In genomic region chr12:56160894-56161667, GRCh38 we compare ENCODE assay signal across 9 cellular contexts. TPM values are rescaled to one million over a fixed set of nuclear protein-coding genes. Genes with fewer than 3 reads are reported as not detected.
A peak's percentile ranks its signal among the peaks of the same experiment; 100 is the strongest.
DNase-seq lines count a peak whose midpoint lies in the region; ATAC-seq, FAIRE-seq and TF ChIP-seq lines count a peak whose summit lies in the region.
"Had no signal": no experiment of that assay in that cellular context is flagged by ENCODE, and none has a peak within 500 bp of the region (broad histone marks: within the 10 kb centered on the region; RNA-seq: fewer than 3 reads in every experiment).

No MANE protein-coding gene starts in this region.

- H3K79me2 ChIP-seq in HepG2 (ENCODE audit: insufficient read depth, low read length): peaks cover 25% of the 10 kb centered on the region

- H3K9me3 ChIP-seq in adrenal gland (replicated peaks in 1 of 3) (no peaks in the 10 kb centered on the region), HepG2 (ENCODE audit: low read length) (no peaks in the 10 kb centered on the region), thymus (ENCODE audit: control insufficient read depth) (no peaks in the 10 kb centered on the region)

- TF ChIP-seq RAD21 in HepG2 (CRISPR knock-in tag; IDR thresholded peaks at IDR 0.05): no peak

- peak overlapping the region; percentile 85 for H3K27ac Mint-ChIP-seq in activated CD4-positive, alpha-beta T cell treated with anti-CD3 and anti-CD28 coated beads, Interleukin-2, amount 10 ng/mL, durations not matched to agents 7 days and 5 days

- peaks cover 0 to 67% of the 10 kb centered on the region in 2 donors for H3K36me3 ChIP-seq in adrenal gland (replicated peaks in 1 of 2)
- peaks cover 29 to 52% of the 10 kb centered on the region in 2 experiments for H3K36me3 ChIP-seq in HepG2 (replicated peaks in 1 of 2; ENCODE audit: control insufficient read depth in 1 of 2, insufficient read depth in 2 of 2, low read length in 2 of 2)
- peaks cover 60% of the 10 kb centered on the region for H3K36me3 ChIP-seq in thymus (ENCODE audit: control insufficient read depth, insufficient read depth)

- no peak for TF ChIP-seq CTCF in adrenal gland (IDR thresholded peaks at IDR 0.05)
- TF ChIP-seq CTCF in HepG2 (CRISPR knock-in tag; IDR thresholded peaks at IDR 0.05): no peak

- no TSS peak for BruUV-seq in HepG2 (replicated peaks; lab: Mats Ljungman, UMichigan)

- H3K27me3 ChIP-seq in adrenal gland: no peaks in the 10 kb centered on the region
- H3K27me3 ChIP-seq in HepG2 (ENCODE audit: control insufficient read depth in 1 of 2, insufficient read depth in 2 of 2, low read length in 2 of 2): no peaks in the 10 kb centered on the region; a peak in 1 of 5 replicates
- no peaks in the 10 kb centered on the region for H3K27me3 ChIP-seq in thymus (ENCODE audit: control insufficient read depth, insufficient read depth)

- peaks cover 45% of the 10 kb centered on the region for H3K4me1 Mint-ChIP-seq in activated CD4-positive, alpha-beta T cell treated with anti-CD3 and anti-CD28 coated beads, Interleukin-2, amount 10 ng/mL, durations not matched to agents 7 days and 5 days

- intact Hi-C loops in adrenal gland (cut with DNase I): loop anchor here in 1 of 2 donors (5.0 kb wide), 1 partner anchor 34 kb away; the partner anchor contains the start of gene ESYT1
- intact Hi-C loops in HepG2 (cut with micrococcal nuclease; ENCODE audit: unreplicated experiment): no loop called here

- POLR2A ChIA-PET in activated CD4-positive, alpha-beta T cell treated with anti-CD3 and anti-CD28 coated beads, Interleukin-2, amount 10 ng/mL, durations not matched to agents 7 days and 5 days (lab: Charles Lee): interaction anchor here (0.8 kb wide), 1 partner anchor 1676 kb away, joined by 4 read pairs; no protein-coding TSS in a partner anchor
- POLR2A ChIA-PET in HepG2 (lab: Yijun Ruan, JAX): interaction anchor here (0.8 to 3.4 kb wide), 10 partner anchors 9 to 61 kb away, joined by 3 to 24 read pairs (median 6); partner anchors contain the start of genes ESYT1, MYL6B, RNF41 and SMARCC2

- peak overlapping the region; percentile 90 for H3K4me3 Mint-ChIP-seq in activated CD4-positive, alpha-beta T cell treated with anti-CD3 and anti-CD28 coated beads, Interleukin-2, amount 10 ng/mL, durations not matched to agents 7 days and 5 days

- H3K27ac ChIP-seq in adrenal gland (peak overlapping the region in 3 of 5 donors; percentile 94 to 98 (median 96)), HepG2 (ENCODE audit: extremely low read length, insufficient read depth, low read length) (peak overlapping the region; percentile 18), thymus (ENCODE audit: low read depth) (peak overlapping the region; percentile 92)

- no peak for DNase-seq in activated CD4-positive, alpha-beta T cell treated with anti-CD3 and anti-CD28 coated beads, Interleukin-2, amount 10 ng/mL, durations not matched to agents 7 days and 5 days
- DNase-seq in activated CD4-positive, alpha-beta T cell treated with anti-CD3 and anti-CD28 coated beads for 4 hours: no peak
- no peak for DNase-seq in adrenal gland
- no peak for DNase-seq in HepG2 (ENCODE audit: low spot score)
- no peak for DNase-seq in NCI-H1105 treated with DMSO at 0.1 percent for 48 hours (lab: John Stamatoyannopoulos, UW)
- no peak for DNase-seq in iPS-NIHi7 (ENCODE audit: extremely low spot score)

- H3K9ac ChIP-seq in HepG2 (ENCODE audit: insufficient read depth, low read depth, low read length): no peak overlapping the region

- peaks cover 28% of the 10 kb centered on the region for H4K20me1 ChIP-seq in HepG2 (ENCODE audit: insufficient read depth, low read length)

- TF ChIP-seq POLR2A in adrenal gland (IDR thresholded peaks at IDR 0.05) (no peak), HepG2 (IDR thresholded peaks at IDR 0.05; ENCODE audit: insufficient read depth in 1 of 2, low read depth in 2 of 2, low read length in 2 of 2) (peak in 1 of 2 experiments; percentile 49; a peak in 2 of 4 replicates)

- in situ Hi-C loops in HepG2 (cut with HindIII; ENCODE audit: extremely low pct_ligation_motif_present, low pct_unique_long_range_greater_than_20kb): no loop called here

- peaks cover 70% of the 10 kb centered on the region for H3K36me3 Mint-ChIP-seq in activated CD4-positive, alpha-beta T cell treated with anti-CD3 and anti-CD28 coated beads, Interleukin-2, amount 10 ng/mL, durations not matched to agents 7 days and 5 days (ENCODE audit: low read depth)

- no peaks in the 10 kb centered on the region for H3K27me3 Mint-ChIP-seq in activated CD4-positive, alpha-beta T cell treated with anti-CD3 and anti-CD28 coated beads, Interleukin-2, amount 10 ng/mL, durations not matched to agents 7 days and 5 days

- whole genome bisulfite sequencing in adrenal gland, 4 donors: 66 to 74% (median 68%) methylated on average over 10 to 11 of the region's 11 CpGs
- 84% methylated on average over 11 of the region's 11 CpGs for WGBS in HepG2 (ENCODE audit: low lambda C conversion rate)
- 95% methylated on average over 11 of the region's 11 CpGs for WGBS in thymus

- no peak for FAIRE-seq in HepG2 (lab: Jason Lieb, UNC)
- FAIRE-seq: islet of Langerhans had no signal

- no peak for ATAC-seq in HepG2
- no peak for ATAC-seq in GM19455 (IDR thresholded peaks at IDR 0.05; ENCODE audit: unreplicated experiment)

- CTCF ChIA-PET in activated CD4-positive, alpha-beta T cell treated with anti-CD3 and anti-CD28 coated beads, Interleukin-2, amount 10 ng/mL, durations not matched to agents 7 days and 5 days (lab: Charles Lee): interaction anchor here (1.0 to 10.3 kb wide), 8 partner anchors 10 to 43 kb away, joined by 3 to 80 read pairs (median 6); partner anchors contain the start of genes MYL6B, SMARCC2 and ZC3H10
- CTCF ChIA-PET in HepG2 (lab: Yijun Ruan, JAX; ENCODE audit: low intra/inter-chr PET ratio, low total read pairs): no interaction called here

- peaks cover 22 to 31% of the 10 kb centered on the region in 2 donors for H3K4me1 ChIP-seq in adrenal gland (replicated peaks in 1 of 2)
- H3K4me1 ChIP-seq in HepG2 (ENCODE audit: insufficient read depth, low read length): peaks cover 36% of the 10 kb centered on the region
- H3K4me1 ChIP-seq in thymus (ENCODE audit: control insufficient read depth, insufficient read depth, low read length): peaks cover 26% of the 10 kb centered on the region

- H2AFZ ChIP-seq in HepG2 (ENCODE audit: low read length): no peak overlapping the region

- H3K4me2 ChIP-seq in HepG2 (ENCODE audit: low read depth, low read length): peak overlapping the region; percentile 83

- TF ChIP-seq EP300 in HepG2 (IDR thresholded peaks at IDR 0.05; ENCODE audit: low read depth in 2 of 2, low read length in 2 of 2): no peak
- TF ChIP-seq EP300 in HepG2 (CRISPR knock-in tag; IDR thresholded peaks at IDR 0.05; ENCODE audit: borderline replicate concordance): no peak

- peak overlapping the region in 1 of 4 donors; percentile 71 for H3K4me3 ChIP-seq in adrenal gland
- peak overlapping the region in 1 of 3 experiments; percentile 99; a peak in 2 of 6 replicates for H3K4me3 ChIP-seq in HepG2 (replicated peaks in 1 of 3; ENCODE audit: insufficient read depth in 1 of 3, low read depth in 2 of 3, low read length in 3 of 3)
- peak overlapping the region; percentile 62 for H3K4me3 ChIP-seq in thymus (ENCODE audit: low read length)

- H3K9me3 Mint-ChIP-seq in activated CD4-positive, alpha-beta T cell treated with anti-CD3 and anti-CD28 coated beads, Interleukin-2, amount 10 ng/mL, durations not matched to agents 7 days and 5 days: no peaks in the 10 kb centered on the region

RNA-seq across cellular contexts. Expression of gene MYL6, which starts 2.9 kb away (rescaled TPM):
- total RNA-seq in activated CD4-positive, alpha-beta T cell treated with anti-CD3 and anti-CD28 coated beads, Interleukin-2, amount 10 ng/mL, durations not matched to agents 7 days and 5 days: 1,000 to 10,000 TPM; 1,336 to 1,525 TPM
- 1,000 to 10,000 TPM; 1,276 to 1,610 (median 1,571) TPM for total RNA-seq in adrenal gland
- 1,000 to 10,000 TPM; 1,464 to 3,646 (median 1,841) TPM for polyA plus RNA-seq in adrenal gland
- 1,192 and 1,778 TPM in 2 replicates for total RNA-seq in HepG2 (2016; rRNA removed; fragmentation: Illumina TruSeq; extraction: Trizol)
- total RNA-seq in HepG2 (2016; cell fraction: cytosol; rRNA removed; fragmentation: Illumina TruSeq; extraction: Trizol; ENCODE audit: low read depth): 428 and 482 TPM in 2 replicates
- 1,256 and 1,894 TPM in 2 replicates for total RNA-seq in HepG2 (2016; cell fraction: insoluble cytoplasmic fraction; rRNA removed; fragmentation: Illumina TruSeq; extraction: Trizol)
- total RNA-seq in HepG2 (2016; cell fraction: membrane; rRNA removed; fragmentation: Illumina TruSeq; extraction: Trizol): 384 and 408 TPM in 2 replicates
- 421 and 427 TPM in 2 replicates for total RNA-seq in HepG2 (2016; cell fraction: nucleus; rRNA removed; fragmentation: Illumina TruSeq; extraction: Trizol)
- polyA plus RNA-seq in HepG2 (2011; rRNA removed): 983 and 1,127 TPM in 2 replicates
- 1,443 and 1,577 TPM in 2 replicates for polyA plus RNA-seq in HepG2 (2011; cell fraction: cytosol; rRNA removed)
- 447 and 559 TPM in 2 replicates for polyA plus RNA-seq in HepG2 (2011; cell fraction: nucleus; rRNA removed)
- polyA plus RNA-seq in HepG2 (2012): 597 and 749 TPM in 2 replicates
- 405 and 433 TPM in 2 replicates for polyA plus RNA-seq in HepG2 (2016; cell fraction: cytosol; fragmentation: Illumina TruSeq; extraction: Trizol; ENCODE audit: low read depth)
- polyA plus RNA-seq in HepG2 (2016; cell fraction: insoluble cytoplasmic fraction; fragmentation: Illumina TruSeq; extraction: Trizol; ENCODE audit: low read depth): 1,500 and 1,664 TPM in 2 replicates
- 283 and 315 TPM in 2 replicates for polyA plus RNA-seq in HepG2 (2016; cell fraction: membrane; fragmentation: Illumina TruSeq; extraction: Trizol; ENCODE audit: low read depth)
- polyA plus RNA-seq in HepG2 (2016; cell fraction: nucleus; fragmentation: Illumina TruSeq; extraction: Trizol; ENCODE audit: insufficient read depth, low read depth): 579 and 630 TPM in 2 replicates
- 230 and 730 TPM in 2 replicates for polyA minus RNA-seq in HepG2 (2011; rRNA and poly(A)+ RNA removed; ENCODE audit: low replicate concordance)
- polyA minus RNA-seq in HepG2 (2011; cell fraction: cytosol; rRNA and poly(A)+ RNA removed): 135 and 172 TPM in 2 replicates
- 220 and 358 TPM in 2 replicates for polyA minus RNA-seq in HepG2 (2011; cell fraction: nucleus; rRNA and poly(A)+ RNA removed)
- 2,137 TPM for polyA plus RNA-seq in thymus

RNA-seq across cellular contexts. Expression of gene MYL6B, which starts 8.7 kb away (rescaled TPM):
- 10 to 100 TPM; 56.6 to 63.4 TPM for total RNA-seq in activated CD4-positive, alpha-beta T cell treated with anti-CD3 and anti-CD28 coated beads, Interleukin-2, amount 10 ng/mL, durations not matched to agents 7 days and 5 days
- 10 to 100 TPM; 28.0 to 89.3 (median 60.0) TPM for total RNA-seq in adrenal gland
- polyA plus RNA-seq in adrenal gland: 100 to 1,000 TPM in 2 of 3 donors, 10 to 100 TPM in 1; 33.4 to 129 (median 118) TPM
- total RNA-seq in HepG2 (2016; rRNA removed; fragmentation: Illumina TruSeq; extraction: Trizol): 75.7 and 76.5 TPM in 2 replicates
- 325 and 392 TPM in 2 replicates for total RNA-seq in HepG2 (2016; cell fraction: cytosol; rRNA removed; fragmentation: Illumina TruSeq; extraction: Trizol; ENCODE audit: low read depth)
- 64.5 and 75.8 TPM in 2 replicates for total RNA-seq in HepG2 (2016; cell fraction: insoluble cytoplasmic fraction; rRNA removed; fragmentation: Illumina TruSeq; extraction: Trizol)
- 194 and 230 TPM in 2 replicates for total RNA-seq in HepG2 (2016; cell fraction: membrane; rRNA removed; fragmentation: Illumina TruSeq; extraction: Trizol)
- total RNA-seq in HepG2 (2016; cell fraction: nucleus; rRNA removed; fragmentation: Illumina TruSeq; extraction: Trizol): 25.1 and 31.8 TPM in 2 replicates
- 81.4 and 88.7 TPM in 2 replicates for polyA plus RNA-seq in HepG2 (2011; rRNA removed)
- 101 and 116 TPM in 2 replicates for polyA plus RNA-seq in HepG2 (2011; cell fraction: cytosol; rRNA removed)
- polyA plus RNA-seq in HepG2 (2011; cell fraction: nucleus; rRNA removed): 53.0 and 71.7 TPM in 2 replicates
- 71.1 and 77.9 TPM in 2 replicates for polyA plus RNA-seq in HepG2 (2012)
- 374 and 492 TPM in 2 replicates for polyA plus RNA-seq in HepG2 (2016; cell fraction: cytosol; fragmentation: Illumina TruSeq; extraction: Trizol; ENCODE audit: low read depth)
- 78.1 and 85.3 TPM in 2 replicates for polyA plus RNA-seq in HepG2 (2016; cell fraction: insoluble cytoplasmic fraction; fragmentation: Illumina TruSeq; extraction: Trizol; ENCODE audit: low read depth)
- polyA plus RNA-seq in HepG2 (2016; cell fraction: membrane; fragmentation: Illumina TruSeq; extraction: Trizol; ENCODE audit: low read depth): 220 and 254 TPM in 2 replicates
- 77.1 and 86.6 TPM in 2 replicates for polyA plus RNA-seq in HepG2 (2016; cell fraction: nucleus; fragmentation: Illumina TruSeq; extraction: Trizol; ENCODE audit: insufficient read depth, low read depth)
- polyA minus RNA-seq in HepG2 (2011; rRNA and poly(A)+ RNA removed; ENCODE audit: low replicate concordance): 23.8 and 38.6 TPM in 2 replicates
- 16.8 and 20.3 TPM in 2 replicates for polyA minus RNA-seq in HepG2 (2011; cell fraction: cytosol; rRNA and poly(A)+ RNA removed)
- 14.3 and 20.6 TPM in 2 replicates for polyA minus RNA-seq in HepG2 (2011; cell fraction: nucleus; rRNA and poly(A)+ RNA removed)
- polyA plus RNA-seq in thymus: 60.9 TPM

RNA-seq across cellular contexts. Expression of gene SMARCC2, which starts 28.2 kb away (rescaled TPM):
- 100 to 1,000 TPM; 140 to 173 TPM for total RNA-seq in activated CD4-positive, alpha-beta T cell treated with anti-CD3 and anti-CD28 coated beads, Interleukin-2, amount 10 ng/mL, durations not matched to agents 7 days and 5 days
- total RNA-seq in adrenal gland: 100 to 1,000 TPM in 1 of 8 donors, 10 to 100 TPM in 7; 48.5 to 102 (median 72.3) TPM
- polyA plus RNA-seq in adrenal gland: 10 to 100 TPM; 22.8 to 75.1 (median 46.6) TPM
- total RNA-seq in HepG2 (2016; rRNA removed; fragmentation: Illumina TruSeq; extraction: Trizol): 13.1 and 21.3 TPM in 2 replicates
- total RNA-seq in HepG2 (2016; cell fraction: cytosol; rRNA removed; fragmentation: Illumina TruSeq; extraction: Trizol; ENCODE audit: low read depth): 7.8 and 8.7 TPM in 2 replicates
- total RNA-seq in HepG2 (2016; cell fraction: insoluble cytoplasmic fraction; rRNA removed; fragmentation: Illumina TruSeq; extraction: Trizol): 13.2 and 20.4 TPM in 2 replicates
- 6.4 and 7.1 TPM in 2 replicates for total RNA-seq in HepG2 (2016; cell fraction: membrane; rRNA removed; fragmentation: Illumina TruSeq; extraction: Trizol)
- 34.5 and 38.1 TPM in 2 replicates for total RNA-seq in HepG2 (2016; cell fraction: nucleus; rRNA removed; fragmentation: Illumina TruSeq; extraction: Trizol)
- 21.0 and 24.1 TPM in 2 replicates for polyA plus RNA-seq in HepG2 (2011; rRNA removed)
- 6.4 and 7.0 TPM in 2 replicates for polyA plus RNA-seq in HepG2 (2011; cell fraction: cytosol; rRNA removed)
- polyA plus RNA-seq in HepG2 (2011; cell fraction: nucleus; rRNA removed): 89.5 and 95.6 TPM in 2 replicates
- 18.5 and 25.0 TPM in 2 replicates for polyA plus RNA-seq in HepG2 (2012)
- polyA plus RNA-seq in HepG2 (2016; cell fraction: cytosol; fragmentation: Illumina TruSeq; extraction: Trizol; ENCODE audit: low read depth): 1.0 and 1.5 TPM in 2 replicates
- polyA plus RNA-seq in HepG2 (2016; cell fraction: insoluble cytoplasmic fraction; fragmentation: Illumina TruSeq; extraction: Trizol; ENCODE audit: low read depth): 11.3 and 14.8 TPM in 2 replicates
- polyA plus RNA-seq in HepG2 (2016; cell fraction: membrane; fragmentation: Illumina TruSeq; extraction: Trizol; ENCODE audit: low read depth): 3.5 and 3.7 TPM in 2 replicates
- 65.5 and 70.0 TPM in 2 replicates for polyA plus RNA-seq in HepG2 (2016; cell fraction: nucleus; fragmentation: Illumina TruSeq; extraction: Trizol; ENCODE audit: insufficient read depth, low read depth)
- polyA minus RNA-seq in HepG2 (2011; rRNA and poly(A)+ RNA removed; ENCODE audit: low replicate concordance): 32.0 and 82.6 TPM in 2 replicates
- polyA minus RNA-seq in HepG2 (2011; cell fraction: cytosol; rRNA and poly(A)+ RNA removed): 17.5 and 19.3 TPM in 2 replicates
- polyA minus RNA-seq in HepG2 (2011; cell fraction: nucleus; rRNA and poly(A)+ RNA removed): 62.1 and 93.5 TPM in 2 replicates
- polyA plus RNA-seq in thymus: 25.9 TPM

RNA-seq across cellular contexts. Expression of gene ESYT1, which starts 33.0 kb away (rescaled TPM):
- 100 to 1,000 TPM; 367 to 399 TPM for total RNA-seq in activated CD4-positive, alpha-beta T cell treated with anti-CD3 and anti-CD28 coated beads, Interleukin-2, amount 10 ng/mL, durations not matched to agents 7 days and 5 days
- total RNA-seq in adrenal gland (100 to 1,000 TPM in 7 of 8 donors, 10 to 100 TPM in 1; 95.5 to 156 (median 127) TPM), HepG2 (2016; rRNA removed; fragmentation: Illumina TruSeq; extraction: Trizol) (30.1 and 66.9 TPM in 2 replicates)
- polyA plus RNA-seq in adrenal gland (100 to 1,000 TPM in 1 of 3 donors, 10 to 100 TPM in 2; 27.2 to 103 (median 35.4) TPM), HepG2 (2011; rRNA removed) (71.0 and 80.1 TPM in 2 replicates), thymus (39.2 TPM)
- 6.1 and 7.8 TPM in 2 replicates for total RNA-seq in HepG2 (2016; cell fraction: cytosol; rRNA removed; fragmentation: Illumina TruSeq; extraction: Trizol; ENCODE audit: low read depth)
- 27.6 and 70.9 TPM in 2 replicates for total RNA-seq in HepG2 (2016; cell fraction: insoluble cytoplasmic fraction; rRNA removed; fragmentation: Illumina TruSeq; extraction: Trizol)
- 12.4 and 14.5 TPM in 2 replicates for total RNA-seq in HepG2 (2016; cell fraction: membrane; rRNA removed; fragmentation: Illumina TruSeq; extraction: Trizol)
- total RNA-seq in HepG2 (2016; cell fraction: nucleus; rRNA removed; fragmentation: Illumina TruSeq; extraction: Trizol): 74.2 and 79.4 TPM in 2 replicates
- 65.6 and 71.7 TPM in 2 replicates for polyA plus RNA-seq in HepG2 (2011; cell fraction: cytosol; rRNA removed)
- polyA plus RNA-seq in HepG2 (2011; cell fraction: nucleus; rRNA removed): 144 and 146 TPM in 2 replicates
- 27.6 and 29.6 TPM in 2 replicates for polyA plus RNA-seq in HepG2 (2012)
- 4.5 and 6.5 TPM in 2 replicates for polyA plus RNA-seq in HepG2 (2016; cell fraction: cytosol; fragmentation: Illumina TruSeq; extraction: Trizol; ENCODE audit: low read depth)
- polyA plus RNA-seq in HepG2 (2016; cell fraction: insoluble cytoplasmic fraction; fragmentation: Illumina TruSeq; extraction: Trizol; ENCODE audit: low read depth): 22.5 and 29.6 TPM in 2 replicates
- polyA plus RNA-seq in HepG2 (2016; cell fraction: membrane; fragmentation: Illumina TruSeq; extraction: Trizol; ENCODE audit: low read depth): 9.2 and 9.6 TPM in 2 replicates
- polyA plus RNA-seq in HepG2 (2016; cell fraction: nucleus; fragmentation: Illumina TruSeq; extraction: Trizol; ENCODE audit: insufficient read depth, low read depth): 105 and 109 TPM in 2 replicates
- polyA minus RNA-seq in HepG2 (2011; rRNA and poly(A)+ RNA removed; ENCODE audit: low replicate concordance): 191 and 267 TPM in 2 replicates
- polyA minus RNA-seq in HepG2 (2011; cell fraction: cytosol; rRNA and poly(A)+ RNA removed): 75.6 and 84.1 TPM in 2 replicates
- 47.8 and 73.0 TPM in 2 replicates for polyA minus RNA-seq in HepG2 (2011; cell fraction: nucleus; rRNA and poly(A)+ RNA removed)

RNA-seq across cellular contexts. Expression of gene ZC3H10, which starts 43.0 kb away (rescaled TPM):
- total RNA-seq in activated CD4-positive, alpha-beta T cell treated with anti-CD3 and anti-CD28 coated beads, Interleukin-2, amount 10 ng/mL, durations not matched to agents 7 days and 5 days: 1 to 10 TPM; 8.2 to 9.1 TPM
- total RNA-seq in adrenal gland (10 to 100 TPM in 3 of 8 donors, 1 to 10 TPM in 5; 4.3 to 15.0 (median 8.8) TPM), HepG2 (2016; rRNA removed; fragmentation: Illumina TruSeq; extraction: Trizol) (1.9 and 2.3 TPM in 2 replicates)
- polyA plus RNA-seq in adrenal gland (1 to 10 TPM; 2.2 to 5.5 (median 5.0) TPM), HepG2 (2011; rRNA removed) (0.70 and 0.98 TPM in 2 replicates), thymus (3.1 TPM)
- 3.2 and 3.7 TPM in 2 replicates for total RNA-seq in HepG2 (2016; cell fraction: cytosol; rRNA removed; fragmentation: Illumina TruSeq; extraction: Trizol; ENCODE audit: low read depth)
- 1.6 and 2.5 TPM in 2 replicates for total RNA-seq in HepG2 (2016; cell fraction: insoluble cytoplasmic fraction; rRNA removed; fragmentation: Illumina TruSeq; extraction: Trizol)
- 2.0 and 3.1 TPM in 2 replicates for total RNA-seq in HepG2 (2016; cell fraction: membrane; rRNA removed; fragmentation: Illumina TruSeq; extraction: Trizol)
- 2.9 and 4.3 TPM in 2 replicates for total RNA-seq in HepG2 (2016; cell fraction: nucleus; rRNA removed; fragmentation: Illumina TruSeq; extraction: Trizol)
- 0.58 and 0.59 TPM in 2 replicates for polyA plus RNA-seq in HepG2 (2011; cell fraction: cytosol; rRNA removed)
- 2.0 and 2.3 TPM in 2 replicates for polyA plus RNA-seq in HepG2 (2011; cell fraction: nucleus; rRNA removed)
- polyA plus RNA-seq in HepG2 (2012): 0.99 and 1.0 TPM in 2 replicates
- polyA plus RNA-seq in HepG2 (2016; cell fraction: cytosol; fragmentation: Illumina TruSeq; extraction: Trizol; ENCODE audit: low read depth): 0.17 and 0.23 TPM in 2 replicates
- polyA plus RNA-seq in HepG2 (2016; cell fraction: insoluble cytoplasmic fraction; fragmentation: Illumina TruSeq; extraction: Trizol; ENCODE audit: low read depth): 1.2 and 1.5 TPM in 2 replicates
- 0.38 and 0.55 TPM in 2 replicates for polyA plus RNA-seq in HepG2 (2016; cell fraction: membrane; fragmentation: Illumina TruSeq; extraction: Trizol; ENCODE audit: low read depth)
- 2.3 and 2.8 TPM in 2 replicates for polyA plus RNA-seq in HepG2 (2016; cell fraction: nucleus; fragmentation: Illumina TruSeq; extraction: Trizol; ENCODE audit: insufficient read depth, low read depth)
- polyA minus RNA-seq in HepG2 (2011; rRNA and poly(A)+ RNA removed; ENCODE audit: low replicate concordance): 5.6 and 16.3 TPM in 2 replicates
- polyA minus RNA-seq in HepG2 (2011; cell fraction: cytosol; rRNA and poly(A)+ RNA removed): 1.8 and 2.6 TPM in 2 replicates
- polyA minus RNA-seq in HepG2 (2011; cell fraction: nucleus; rRNA and poly(A)+ RNA removed): 8.6 and 8.8 TPM in 2 replicates

Comparison
In these comparisons a context has a peak if more than half of its experiments do, and no peak if none do; other contexts are left out.
1. H3K27ac ChIP-seq: peak in every context shown above with its lines; median percentile 96 in adrenal gland; 92 in thymus; 18 in HepG2.